8 cellular contexts compared by ENCODE assay signal in genomic region chr12:68809190-68810026, GRCh38. TPM values are rescaled to one million over a fixed set of nuclear protein-coding genes. Genes with fewer than 3 reads are reported as not detected.
DNase-seq lines count a peak whose midpoint lies in the region; ATAC-seq, FAIRE-seq and TF ChIP-seq lines count a peak whose summit lies in the region.

No MANE protein-coding gene starts in this region.

- H3K4me1 ChIP-seq in cardiac muscle cell (ENCODE audit: low read depth) (peaks cover 6% of the 10 kb centered on the region), GM12878 (ENCODE audit: control insufficient read depth, insufficient read depth, low read length) (no peaks in the 10 kb centered on the region; the same call in 1 of the 2 replicates), lung (ENCODE audit: control insufficient read depth in 2 of 2, insufficient read depth in 2 of 2, low read length in 2 of 2) (peaks cover 1 to 4% of the 10 kb centered on the region in 2 donors), upper lobe of right lung (peaks cover 33% of the 10 kb centered on the region)

- DNase-seq in cardiac muscle cell (ENCODE audit: low read depth in 1 of 2, low spot score in 1 of 2) (no peak), cardiac septum (ENCODE audit: low spot score) (no peak), GM12878 (ENCODE audit: low read depth, low spot score) (no peak), lung (ENCODE audit: low spot score) (no peak), upper lobe of right lung (no peak), DMS79 treated with DMSO at 0.1 percent for 48 hours (lab: John Stamatoyannopoulos, UW) (no peak)
- no peak for DNase-seq in stimulated activated CD4-positive, alpha-beta T cell treated with anti-CD3 and anti-CD28 coated beads, Interleukin-2, amount 100 ng/mL, for 24 hours

- no peaks in the 10 kb centered on the region for H4K20me1 ChIP-seq in GM12878 (ENCODE audit: control insufficient read depth, insufficient read depth)

- POLR2A ChIA-PET in GM12878 (lab: Charles Lee) = interaction anchor here (0.6 to 2.5 kb wide), 13 partner anchors 8 to 1540 kb away, joined by 3 to 8 read pairs (median 3); partner anchors contain the start of genes CAND1 and RAP1B

- SMC1A ChIA-PET in GM12878 (lab: Charles Lee; ENCODE audit: uncharacterized antibody, unreplicated experiment) = interaction anchor here (0.7 to 2.4 kb wide), 10 partner anchors 7 to 435 kb away, joined by 3 to 13 read pairs (median 3); partner anchors contain the start of gene SLC35E3

- CTCF ChIA-PET in GM12878 (lab: Yijun Ruan, JAX) = interaction anchor here (0.7 to 2.7 kb wide), 8 partner anchors 9 to 573 kb away, joined by 3 to 17 read pairs (median 3); partner anchors contain the start of gene SLC35E3

- H3K4me3 ChIP-seq in cardiac muscle cell (peak overlapping the region; percentile 67), GM12878 (peak overlapping the region; percentile 83), lung (peak overlapping the region; percentile 83), upper lobe of right lung (peak overlapping the region; percentile 96)

- FAIRE-seq in GM12878 (lab: Jason Lieb, UNC) = no peak

- TF ChIP-seq POLR2A in GM12878 (IDR thresholded peaks at IDR 0.05; ENCODE audit: low read depth, low read length) = no peak

- intact Hi-C loops in cardiac septum (cut with DNase I) (loop anchor here (2.0 to 5.0 kb wide), 2 partner anchors 63 to 197 kb away; partner anchors contain the start of genes RAP1B and SLC35E3), GM12878 (cut with micrococcal nuclease; ENCODE audit: unreplicated experiment) (loop anchor here (2.0 to 5.0 kb wide), 5 partner anchors 122 to 477 kb away; partner anchors contain the start of genes MDM1, NUP107 and RAP1B), upper lobe of right lung (cut with DNase I) (no loop called here)

- BruUV-seq in GM12878 (replicated peaks; lab: Mats Ljungman, UMichigan) = TSS peak; percentile 69

- peaks cover 24% of the 10 kb centered on the region for H3K36me3 ChIP-seq in cardiac muscle cell
- H3K36me3 ChIP-seq in GM12878 (ENCODE audit: control insufficient read depth in 2 of 2, insufficient read depth in 2 of 2, low read length in 1 of 2) = peaks cover 0 to 18% of the 10 kb centered on the region in 2 experiments; a peak in 2 of 4 replicates
- H3K36me3 ChIP-seq in lung (ENCODE audit: control insufficient read depth in 2 of 2, insufficient read depth in 2 of 2, low read length in 2 of 2) = peaks cover 3 to 6% of the 10 kb centered on the region in 2 donors
- H3K36me3 ChIP-seq in upper lobe of right lung = peaks cover 51% of the 10 kb centered on the region

- 76% methylated on average over 12 of the region's 12 CpGs for WGBS in GM12878 (ENCODE audit: insufficient coverage, insufficient replicate concordance, low lambda C conversion rate, missing lambda C conversion rate)
- 80 to 82% methylated on average over 12 of the region's 12 CpGs for WGBS in lung, 2 donors

- H3K9ac ChIP-seq in GM12878 (ENCODE audit: control insufficient read depth, insufficient read depth, low read length) = peak overlapping the region; percentile 100

- ATAC-seq in GM12878 (no peak), lung (ENCODE audit: insufficient read depth, low FRiP score) (no peak), upper lobe of right lung (no peak), GM18870 (IDR thresholded peaks at IDR 0.05; ENCODE audit: unreplicated experiment) (no peak)

- H3K27me3 ChIP-seq in cardiac muscle cell (no peaks in the 10 kb centered on the region), GM12878 (replicated peaks in 1 of 2; ENCODE audit: control insufficient read depth in 2 of 2, insufficient read depth in 2 of 2, low read length in 1 of 2) (no peaks in the 10 kb centered on the region), lung (ENCODE audit: control insufficient read depth, insufficient read depth) (no peaks in the 10 kb centered on the region), upper lobe of right lung (no peaks in the 10 kb centered on the region)

- peak overlapping the region; percentile 41; the same call in 1 of the 2 replicates for H3K4me2 ChIP-seq in GM12878 (ENCODE audit: control insufficient read depth, insufficient read depth)

- H3K27ac ChIP-seq in cardiac muscle cell (peak overlapping the region; percentile 95), GM12878 (ENCODE audit: control insufficient read depth, insufficient read depth) (peak overlapping the region; percentile 100), lung (ENCODE audit: low read depth in 1 of 2, low read length in 1 of 2) (peak overlapping the region; percentile 99 to 100), upper lobe of right lung (peak overlapping the region; percentile 98)

- TF ChIP-seq RAD21 in GM12878 (IDR thresholded peaks at IDR 0.05; ENCODE audit: insufficient read depth, low read depth, low read length) = no peak

- no peak for TF ChIP-seq CTCF in cardiac muscle cell (IDR thresholded peaks at IDR 0.05; ENCODE audit: low read depth, low read length)
- TF ChIP-seq CTCF in GM12878 (IDR thresholded peaks at IDR 0.05 in 2 of 3, conservative IDR thresholded peaks at IDR 0.05 in 1 of 3; ENCODE audit: control insufficient read depth in 2 of 3, extremely low read depth in 1 of 3, insufficient read depth in 1 of 3, low read depth in 3 of 3, low read length in 3 of 3) = no peak
- TF ChIP-seq CTCF in lung (IDR thresholded peaks at IDR 0.05; ENCODE audit: control extremely low read depth, extremely low read depth) = no peak
- no peak for TF ChIP-seq CTCF in upper lobe of right lung (IDR thresholded peaks at IDR 0.05)

- TF ChIP-seq EP300 in GM12878 (IDR thresholded peaks at IDR 0.05; ENCODE audit: borderline replicate concordance in 1 of 2, control insufficient read depth in 1 of 2, low read depth in 2 of 2, low read length in 2 of 2) = no peak

- H3K9me3 ChIP-seq in cardiac muscle cell (ENCODE audit: low read depth) = no peaks in the 10 kb centered on the region
- H3K9me3 ChIP-seq in GM12878 (replicated peaks; ENCODE audit: control insufficient read depth, insufficient read depth, low read length) = peaks cover 2% of the 10 kb centered on the region; the same call in 1 of the 3 replicates
- H3K9me3 ChIP-seq in lung (ENCODE audit: control insufficient read depth in 2 of 2, insufficient read depth in 1 of 2, low read length in 1 of 2) = no peaks in the 10 kb centered on the region
- H3K9me3 ChIP-seq in upper lobe of right lung = no peaks in the 10 kb centered on the region

- H3K79me2 ChIP-seq in GM12878 (ENCODE audit: control insufficient read depth, insufficient read depth, low read length) = peaks cover 61% of the 10 kb centered on the region

- in situ Hi-C loops in GM12878 (cut with MboI) = no loop called here

- RAD21 ChIA-PET in GM12878 (lab: Charles Lee; ENCODE audit: unreplicated experiment) = interaction anchor here (0.9 to 3.2 kb wide), 8 partner anchors 13 to 435 kb away, joined by 3 to 25 read pairs (median 6); partner anchors contain the start of gene SLC35E3

- H2AFZ ChIP-seq in GM12878 (ENCODE audit: control insufficient read depth, low read depth, low read length) = no peak overlapping the region

TF ChIP-seq in GM12878, 131 proteins besides CTCF, POLR2A, EP300 and RAD21 (continues in another document):
- peak; percentile 2 for TF ChIP-seq KLF5 (IDR thresholded peaks at IDR 0.05; ENCODE audit: partially characterized antibody)
- no peak for TF ChIP-seq MEF2A (IDR thresholded peaks at IDR 0.05; ENCODE audit: insufficient read depth, low read depth, low read length)
- no peak for TF ChIP-seq SP1 (IDR thresholded peaks at IDR 0.05; ENCODE audit: low read depth, low read length)

RNA-seq across cellular contexts. Expression of gene MDM2, which starts 1.4 kb away (rescaled TPM):
- total RNA-seq in cardiac muscle cell = 58.3 and 70.3 TPM in 2 replicates
- polyA plus RNA-seq in cardiac muscle cell = 23.7 and 37.3 TPM in 2 replicates
- 47.9 TPM for total RNA-seq in cardiac septum
- total RNA-seq in GM12878 (2013; cell fraction: nucleolus; rRNA removed) = 439 and 462 TPM in 2 replicates
- total RNA-seq in GM12878 (2014; rRNA removed) = 88.1 and 113 TPM in 2 replicates
- 158 and 173 TPM in 2 replicates for total RNA-seq in GM12878 (2014; rRNA removed; fragmentation: Illumina TruSeq; extraction: Trizol)
- 164 and 174 TPM in 2 replicates for total RNA-seq in GM12878 (2021)
- 27.8 TPM for polyA plus RNA-seq in GM12878 (2011; ENCODE audit: low read depth)
- polyA plus RNA-seq in GM12878 (2011; rRNA removed) = 82.0 and 136 TPM in 2 replicates
- 28.3 and 34.4 TPM in 2 replicates for polyA plus RNA-seq in GM12878 (2011; cell fraction: cytosol; rRNA removed)
- polyA plus RNA-seq in GM12878 (2011; cell fraction: nucleus; rRNA removed) = 41.5 and 94.7 TPM in 2 replicates
- 55.6 and 89.6 TPM in 2 replicates for polyA plus RNA-seq in GM12878 (2012)
- polyA plus RNA-seq in GM12878 (2014; fragmentation: Illumina TruSeq; extraction: Trizol) = 75.8 and 104 TPM in 2 replicates
- 10 to 100 TPM; 48.2 to 65.8 TPM for polyA plus RNA-seq in GM12878 (2014; fragmentation: Nextera tagmentation; extraction: Ambion mirVana)
- polyA plus RNA-seq in GM12878 (2014; rRNA removed) = 56.8 and 77.8 TPM in 2 replicates
- 100 to 1,000 TPM; 145 to 171 TPM for polyA plus RNA-seq in GM12878 (2016; fragmentation: Nextera tagmentation; extraction: Ambion mirVana)
- 154 and 263 TPM in 2 replicates for polyA minus RNA-seq in GM12878 (2011; rRNA and poly(A)+ RNA removed)
- 97.2 and 107 TPM in 2 replicates for polyA minus RNA-seq in GM12878 (2011; cell fraction: cytosol; rRNA and poly(A)+ RNA removed)
- polyA minus RNA-seq in GM12878 (2011; cell fraction: nucleus; rRNA and poly(A)+ RNA removed) = 157 and 218 TPM in 2 replicates
- total RNA-seq in lung = 100 to 1,000 TPM; 102 to 114 TPM
- 100 to 1,000 TPM in 1 of 2 donors, 10 to 100 TPM in 1; 24.9 to 155 TPM for polyA plus RNA-seq in lung
- 198 TPM for total RNA-seq in upper lobe of right lung
